ENCODE assay signal across 26 cellular contexts in the genomic region with DNA sequence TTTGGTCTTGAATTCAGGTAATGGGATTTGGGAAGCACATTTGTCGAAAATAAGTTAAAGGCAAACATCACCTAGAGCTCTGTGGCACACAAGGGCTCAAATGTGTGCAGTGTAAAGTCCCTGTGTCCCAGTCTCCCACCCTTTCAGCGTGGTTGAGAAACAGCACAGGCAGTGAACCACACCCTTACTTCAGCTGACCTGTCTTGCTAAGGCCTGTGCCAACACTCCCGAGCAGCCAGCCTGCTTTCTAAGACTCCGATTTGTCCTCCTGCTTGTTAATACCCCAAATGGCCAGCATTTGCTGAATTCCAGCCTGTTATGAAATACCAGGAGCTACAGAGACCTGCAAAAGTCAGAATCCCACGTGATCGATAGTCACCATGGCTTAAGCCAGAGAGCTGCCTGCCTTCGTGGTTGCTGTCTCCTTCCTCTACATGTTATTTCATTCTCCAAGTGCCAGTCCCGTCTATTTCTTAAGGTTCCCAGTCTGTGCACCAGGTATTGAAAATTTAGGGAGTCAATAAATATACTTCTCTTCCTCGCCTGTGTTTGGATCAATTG.
DNase-seq lines count a peak whose midpoint lies in the region; ATAC-seq and TF ChIP-seq lines count a peak whose summit lies in the region.
"Had no signal": no experiment of that assay in that cellular context is flagged by ENCODE, and none has a peak within 500 bp of the region (broad histone marks: within the 10 kb centered on the region; RNA-seq: fewer than 3 reads in every experiment).

No MANE protein-coding gene starts in this region.

- no peaks in the 10 kb centered on the region for H3K27me3 ChIP-seq in upper lobe of right lung
- H3K27me3 ChIP-seq: BLaER1 had no signal

- intact Hi-C loops in activated CD4-positive, alpha-beta T cell treated with anti-CD3 and anti-CD28 coated beads, Interleukin-2, amount 10 ng/mL, durations not matched to agents 24 days and 14 days (cut with micrococcal nuclease), result no loop called here
- intact Hi-C loops in left colon (cut with DNase I, micrococcal nuclease), result no loop called here
- intact Hi-C loops in mucosa of descending colon (cut with DNase I, micrococcal nuclease), result no loop called here
- intact Hi-C loops in upper lobe of right lung (cut with DNase I), result no loop called here

- no peaks in the 10 kb centered on the region for H3K36me3 Mint-ChIP-seq in activated CD4-positive, alpha-beta T cell treated with anti-CD3 and anti-CD28 coated beads, Interleukin-2, amount 10 ng/mL, durations not matched to agents 24 days and 14 days (ENCODE audit: low read depth)

- H3K4me3 ChIP-seq in mucosa of descending colon, result no peak overlapping the region
- H3K4me3 ChIP-seq in upper lobe of right lung, result no peak overlapping the region
- H3K4me3 ChIP-seq: BLaER1, GM12878 had no signal

- H3K4me1 ChIP-seq in mucosa of descending colon (ENCODE audit: low read depth) (peaks cover 10% of the 10 kb centered on the region), upper lobe of right lung (no peaks in the 10 kb centered on the region)
- H3K4me1 ChIP-seq: BLaER1, Caco-2 had no signal

- H3K27me3 Mint-ChIP-seq in activated CD4-positive, alpha-beta T cell treated with anti-CD3 and anti-CD28 coated beads, Interleukin-2, amount 10 ng/mL, durations not matched to agents 24 days and 14 days, result no peaks in the 10 kb centered on the region

- H3K4me3 Mint-ChIP-seq in activated CD4-positive, alpha-beta T cell treated with anti-CD3 and anti-CD28 coated beads, Interleukin-2, amount 10 ng/mL, durations not matched to agents 24 days and 14 days, result no peak overlapping the region
- H3K4me3 Mint-ChIP-seq: CD4-positive, alpha-beta T cell; H9; HFFc6 had no signal

- H3K27ac Mint-ChIP-seq in activated CD4-positive, alpha-beta T cell treated with anti-CD3 and anti-CD28 coated beads, Interleukin-2, amount 10 ng/mL, durations not matched to agents 24 days and 14 days, result no peak overlapping the region
- H3K27ac Mint-ChIP-seq: CD4-positive, alpha-beta T cell; H9; HFFc6 had no signal

- no peak overlapping the region for H3K27ac ChIP-seq in upper lobe of right lung
- H3K27ac ChIP-seq: 22Rv1, BLaER1, HL-60, KMS-11 had no signal

- ATAC-seq in left colon, result peak; percentile 95
- ATAC-seq in mucosa of descending colon, result peak; percentile 91
- ATAC-seq in upper lobe of right lung, result peak; percentile 83
- no peak for ATAC-seq in GM19395 (IDR thresholded peaks at IDR 0.05; ENCODE audit: unreplicated experiment)
- ATAC-seq in HG03460 (IDR thresholded peaks at IDR 0.05; ENCODE audit: unreplicated experiment), result no peak
- ATAC-seq: GM12878, PC-3 had no signal

- peak; percentile 42 for DNase-seq in activated CD4-positive, alpha-beta T cell treated with anti-CD3 and anti-CD28 coated beads, Interleukin-2, amount 10 ng/mL, durations not matched to agents 24 days and 14 days
- DNase-seq in activated CD4-positive, alpha-beta T cell treated with anti-CD3 and anti-CD28 coated beads, Interleukin-2, amount 50 U/mL, for 4 hours, result no peak
- DNase-seq in left colon (no peak), mucosa of descending colon (peak in 2 of 3 donors; percentile 24 to 38), upper lobe of right lung (no peak)
- DNase-seq in stimulated activated CD4-positive, alpha-beta T cell treated with anti-CD3 and anti-CD28 coated beads, Interleukin-1b, Interleukin-23, amount 100 ng/mL, for 48 hours, result no peak
- DNase-seq: ACHN; CD4-positive, alpha-beta T cell; DND-41; H9; HFFc6; NCI-H1105; NCI-H146; NCI-H2029; NCI-H446; NCI-H526 treated with DMSO at 0.1 percent for 48 hours; PC-3; SHP77 had no signal

- no peaks in the 10 kb centered on the region for H3K9me3 Mint-ChIP-seq in activated CD4-positive, alpha-beta T cell treated with anti-CD3 and anti-CD28 coated beads, Interleukin-2, amount 10 ng/mL, durations not matched to agents 24 days and 14 days
- H3K9me3 Mint-ChIP-seq: CD4-positive, alpha-beta T cell had no signal

- TF ChIP-seq CTCF in mucosa of descending colon (IDR thresholded peaks at IDR 0.05), result no peak
- TF ChIP-seq CTCF in upper lobe of right lung (IDR thresholded peaks at IDR 0.05), result no peak

- H3K9me3 ChIP-seq in mucosa of descending colon (no peaks in the 10 kb centered on the region), upper lobe of right lung (no peaks in the 10 kb centered on the region)
- H3K9me3 ChIP-seq: Caco-2 had no signal

- H3K36me3 ChIP-seq in mucosa of descending colon (ENCODE audit: low read depth) (no peaks in the 10 kb centered on the region), upper lobe of right lung (no peaks in the 10 kb centered on the region)
- H3K36me3 ChIP-seq: BLaER1 had no signal

- no peaks in the 10 kb centered on the region for H3K4me1 Mint-ChIP-seq in activated CD4-positive, alpha-beta T cell treated with anti-CD3 and anti-CD28 coated beads, Interleukin-2, amount 10 ng/mL, durations not matched to agents 24 days and 14 days

Comparison
In these comparisons a context has a peak if more than half of its experiments do, and no peak if none do; other contexts are left out.
1. DNase-seq: peak in activated CD4-positive, alpha-beta T cell treated with anti-CD3 and anti-CD28 coated beads, Interleukin-2, amount 10 ng/mL, durations not matched to agents 24 days and 14 days (single experiment) and mucosa of descending colon (2 of 3); none in activated CD4-positive, alpha-beta T cell treated with anti-CD3 and anti-CD28 coated beads, Interleukin-2, amount 50 U/mL, for 4 hours (0 of 2), left colon (0 of 2), upper lobe of right lung (single experiment) and stimulated activated CD4-positive, alpha-beta T cell treated with anti-CD3 and anti-CD28 coated beads, Interleukin-1b, Interleukin-23, amount 100 ng/mL, for 48 hours (single experiment).
2. ATAC-seq: peak in left colon (single experiment), mucosa of descending colon (single experiment) and upper lobe of right lung (single experiment); none in GM19395 (single experiment) and HG03460 (single experiment).